ENCODE assay signal across 10 cellular contexts in genomic region chr5:160539431-160539830, GRCh38.
DNase-seq lines count a peak whose midpoint lies in the region; ATAC-seq and TF ChIP-seq lines count a peak whose summit lies in the region.
"Had no signal": no experiment of that assay in that cellular context is flagged by ENCODE, and none has a peak within 500 bp of the region (broad histone marks: within the 10 kb centered on the region; RNA-seq: fewer than 3 reads in every experiment).

No MANE protein-coding gene starts in this region.

- POLR2A ChIA-PET in T-cell (lab: Charles Lee): no interaction called here
- POLR2A ChIA-PET in SK-N-SH (lab: Yijun Ruan, JAX): no interaction called here

- TF ChIP-seq EP300 in SK-N-SH (IDR thresholded peaks at IDR 0.05; ENCODE audit: borderline replicate concordance in 1 of 2, low read depth in 1 of 2, low read length in 1 of 2): no peak

- no peak overlapping the region for H3K9ac ChIP-seq in endodermal cell (ENCODE audit: extremely low read depth, low read length, poor library complexity, severe bottlenecking)
- H3K9ac ChIP-seq in SK-N-SH: no peak overlapping the region

- H3K9me3 Mint-ChIP-seq in endodermal cell: no peaks in the 10 kb centered on the region
- H3K9me3 Mint-ChIP-seq in stimulated activated effector memory CD8-positive, alpha-beta T cell treated with anti-CD3 and anti-CD28 coated beads, Interleukin-12 subunit alpha, Interleukin-12 subunit beta, amount 100 ng/mL, for 72 hours: no peaks in the 10 kb centered on the region
- H3K9me3 Mint-ChIP-seq in T-cell: no peaks in the 10 kb centered on the region

- H3K27me3 Mint-ChIP-seq in endodermal cell (ENCODE audit: insufficient read depth) (no peaks in the 10 kb centered on the region), T-cell (peaks cover 0 to 5% of the 10 kb centered on the region in 2 donors)

- H3K27ac ChIP-seq in endodermal cell (ENCODE audit: low read depth, low read length) (no peak overlapping the region), SK-N-SH (ENCODE audit: low read depth in 2 of 2, low read length in 1 of 2) (no peak overlapping the region)
- H3K27ac ChIP-seq: left lung had no signal

- H3K4me3 Mint-ChIP-seq in endodermal cell (no peak overlapping the region), T-cell (no peak overlapping the region)
- no peak overlapping the region for H3K4me3 Mint-ChIP-seq in stimulated activated effector memory CD8-positive, alpha-beta T cell treated with anti-CD3 and anti-CD28 coated beads, Interleukin-12 subunit alpha, Interleukin-12 subunit beta, amount 100 ng/mL, for 72 hours

- H3K79me2 ChIP-seq in SK-N-SH (ENCODE audit: insufficient read depth): no peaks in the 10 kb centered on the region

- H3K36me3 Mint-ChIP-seq in endodermal cell (ENCODE audit: low read depth) (no peaks in the 10 kb centered on the region), T-cell (no peaks in the 10 kb centered on the region)
- no peaks in the 10 kb centered on the region for H3K36me3 Mint-ChIP-seq in stimulated activated effector memory CD8-positive, alpha-beta T cell treated with anti-CD3 and anti-CD28 coated beads, Interleukin-12 subunit alpha, Interleukin-12 subunit beta, amount 100 ng/mL, for 72 hours

- H2AFZ ChIP-seq in SK-N-SH (ENCODE audit: low read depth): no peak overlapping the region

- H3K4me3 ChIP-seq in endodermal cell (ENCODE audit: low read length) (no peak overlapping the region), SK-N-SH (ENCODE audit: low read depth in 2 of 2, low read length in 1 of 2) (no peak overlapping the region)
- H3K4me3 ChIP-seq: left lung had no signal

- H3K4me2 ChIP-seq in SK-N-SH: no peak overlapping the region

- H3K9me3 ChIP-seq in endodermal cell (ENCODE audit: control insufficient read depth, low read length): no peaks in the 10 kb centered on the region
- no peaks in the 10 kb centered on the region for H3K9me3 ChIP-seq in SK-N-SH
- H3K9me3 ChIP-seq: left lung had no signal

- H3K4me1 ChIP-seq in endodermal cell (ENCODE audit: control insufficient read depth, insufficient read depth, low read length) (peaks cover 5% of the 10 kb centered on the region), SK-N-SH (ENCODE audit: control insufficient read depth in 1 of 2, insufficient read depth in 2 of 2, low read depth in 1 of 2, low read length in 1 of 2) (no peaks in the 10 kb centered on the region)
- H3K4me1 ChIP-seq: left lung had no signal

- TF ChIP-seq RAD21 in SK-N-SH (IDR thresholded peaks at IDR 0.05; ENCODE audit: low read length): no peak

- H3F3A ChIP-seq in SK-N-SH (replicated peaks; ENCODE audit: insufficient read depth): no peaks in the 10 kb centered on the region

- no peak overlapping the region for H3K27ac Mint-ChIP-seq in endodermal cell
- no peak overlapping the region for H3K27ac Mint-ChIP-seq in stimulated activated effector memory CD8-positive, alpha-beta T cell treated with anti-CD3 and anti-CD28 coated beads, Interleukin-12 subunit alpha, Interleukin-12 subunit beta, amount 100 ng/mL, for 72 hours
- no peak overlapping the region for H3K27ac Mint-ChIP-seq in T-cell

- CTCF ChIA-PET in T-cell (lab: Charles Lee) (no interaction called here), SK-N-SH (lab: Yijun Ruan, JAX) (no interaction called here)

- H3K27me3 ChIP-seq in endodermal cell (ENCODE audit: control insufficient read depth, insufficient read depth, low read length, poor library complexity, severe bottlenecking) (peaks cover 6% of the 10 kb centered on the region), SK-N-SH (ENCODE audit: insufficient read depth) (no peaks in the 10 kb centered on the region; the same call in 1 of the 2 replicates)
- H3K27me3 ChIP-seq: left lung had no signal

- no peaks in the 10 kb centered on the region for H4K20me1 ChIP-seq in SK-N-SH (ENCODE audit: insufficient read depth)

- ATAC-seq in HG03342 (IDR thresholded peaks at IDR 0.05; ENCODE audit: unreplicated experiment) (peak; percentile 59), T-cell (replicated peaks in 1 of 4) (no peak)
- peak; percentile 96 for ATAC-seq in stimulated activated effector memory CD8-positive, alpha-beta T cell treated with anti-CD3 and anti-CD28 coated beads, Interleukin-12 subunit alpha, Interleukin-12 subunit beta, amount 100 ng/mL, for 72 hours
- ATAC-seq: left lung had no signal

- H3K36me3 ChIP-seq in endodermal cell (ENCODE audit: control insufficient read depth, insufficient read depth, low read length): no peaks in the 10 kb centered on the region
- no peaks in the 10 kb centered on the region for H3K36me3 ChIP-seq in SK-N-SH (replicated peaks in 1 of 2; ENCODE audit: control insufficient read depth in 1 of 2, insufficient read depth in 2 of 2, low read length in 1 of 2)
- H3K36me3 ChIP-seq: left lung had no signal

- TF ChIP-seq CTCF in endodermal cell (conservative IDR thresholded peaks at IDR 0.05): no peak
- no peak for TF ChIP-seq CTCF in SK-N-SH (IDR thresholded peaks at IDR 0.05)

- peak; percentile 52 for DNase-seq in activated naive CD4-positive, alpha-beta T cell treated with Interleukin-2 at 50 U/mL for 16 hours
- DNase-seq in activated naive CD4-positive, alpha-beta T cell (lab: John Stamatoyannopoulos, UW): no peak
- peak; percentile 12 for DNase-seq in endodermal cell
- DNase-seq in stimulated activated effector memory CD8-positive, alpha-beta T cell treated with anti-CD3 and anti-CD28 coated beads, Interleukin-12 subunit alpha, Interleukin-12 subunit beta, amount 100 ng/mL, for 72 hours (ENCODE audit: low spot score in 2 of 2): peak; percentile 8 to 64
- DNase-seq in NCI-H1092 (lab: John Stamatoyannopoulos, UW): no peak
- DNase-seq in T-cell: no peak
- no peak for DNase-seq in SK-N-SH
- DNase-seq: KBM-7, left lung had no signal

- 88 to 100% methylated on average over 1 of the region's 1 CpG for WGBS in endodermal cell (ENCODE audit: insufficient coverage in 1 of 2, insufficient read length in 1 of 2), 2 experiments
- WGBS in SK-N-SH (ENCODE audit: low lambda C conversion rate): 4% methylated on average over 1 of the region's 1 CpG

- no peaks in the 10 kb centered on the region for H3K9me2 ChIP-seq in SK-N-SH

- H3K4me1 Mint-ChIP-seq in endodermal cell: peaks cover 4% of the 10 kb centered on the region
- no peaks in the 10 kb centered on the region for H3K4me1 Mint-ChIP-seq in stimulated activated effector memory CD8-positive, alpha-beta T cell treated with anti-CD3 and anti-CD28 coated beads, Interleukin-12 subunit alpha, Interleukin-12 subunit beta, amount 100 ng/mL, for 72 hours
- no peaks in the 10 kb centered on the region for H3K4me1 Mint-ChIP-seq in T-cell

TF ChIP-seq in SK-N-SH, 30 proteins besides CTCF, POLR2A, EP300 and RAD21:
- TF ChIP-seq RFX5 (IDR thresholded peaks at IDR 0.05; ENCODE audit: low read length) (no peak), FOXJ3 (CRISPR knock-in tag; IDR thresholded peaks at IDR 0.05) (no peak), TCF12 (IDR thresholded peaks at IDR 0.05) (no peak), USF2 (IDR thresholded peaks at IDR 0.05; ENCODE audit: borderline replicate concordance, low read depth, low read length) (no peak), EZH2phosphoT487 (IDR thresholded peaks at IDR 0.05; ENCODE audit: borderline replicate concordance, low read depth) (no peak), TEAD4 (IDR thresholded peaks at IDR 0.05; ENCODE audit: borderline replicate concordance, insufficient read depth) (no peak), MXI1 (IDR thresholded peaks at IDR 0.05; ENCODE audit: low read depth, low read length) (no peak), SIN3A (IDR thresholded peaks at IDR 0.05; ENCODE audit: borderline replicate concordance, low read depth, low read length) (no peak), POLR2AphosphoS5 (IDR thresholded peaks at IDR 0.05; ENCODE audit: low read depth, low read length) (no peak)

Comparison
In these comparisons a context has a peak if more than half of its experiments do, and no peak if none do; other contexts are left out.
1. DNase-seq: peak in activated naive CD4-positive, alpha-beta T cell treated with Interleukin-2 at 50 U/mL for 16 hours (single experiment), endodermal cell (single experiment) and stimulated activated effector memory CD8-positive, alpha-beta T cell treated with anti-CD3 and anti-CD28 coated beads, Interleukin-12 subunit alpha, Interleukin-12 subunit beta, amount 100 ng/mL, for 72 hours (2 of 2); none in activated naive CD4-positive, alpha-beta T cell (0 of 4), NCI-H1092 (single experiment), T-cell (0 of 34) and SK-N-SH (single experiment).
2. ATAC-seq: peak in HG03342 (single experiment) and stimulated activated effector memory CD8-positive, alpha-beta T cell treated with anti-CD3 and anti-CD28 coated beads, Interleukin-12 subunit alpha, Interleukin-12 subunit beta, amount 100 ng/mL, for 72 hours (single experiment); none in T-cell (0 of 4).